Comparison of ENCODE assay signal across 8 cellular contexts in the genomic region with DNA sequence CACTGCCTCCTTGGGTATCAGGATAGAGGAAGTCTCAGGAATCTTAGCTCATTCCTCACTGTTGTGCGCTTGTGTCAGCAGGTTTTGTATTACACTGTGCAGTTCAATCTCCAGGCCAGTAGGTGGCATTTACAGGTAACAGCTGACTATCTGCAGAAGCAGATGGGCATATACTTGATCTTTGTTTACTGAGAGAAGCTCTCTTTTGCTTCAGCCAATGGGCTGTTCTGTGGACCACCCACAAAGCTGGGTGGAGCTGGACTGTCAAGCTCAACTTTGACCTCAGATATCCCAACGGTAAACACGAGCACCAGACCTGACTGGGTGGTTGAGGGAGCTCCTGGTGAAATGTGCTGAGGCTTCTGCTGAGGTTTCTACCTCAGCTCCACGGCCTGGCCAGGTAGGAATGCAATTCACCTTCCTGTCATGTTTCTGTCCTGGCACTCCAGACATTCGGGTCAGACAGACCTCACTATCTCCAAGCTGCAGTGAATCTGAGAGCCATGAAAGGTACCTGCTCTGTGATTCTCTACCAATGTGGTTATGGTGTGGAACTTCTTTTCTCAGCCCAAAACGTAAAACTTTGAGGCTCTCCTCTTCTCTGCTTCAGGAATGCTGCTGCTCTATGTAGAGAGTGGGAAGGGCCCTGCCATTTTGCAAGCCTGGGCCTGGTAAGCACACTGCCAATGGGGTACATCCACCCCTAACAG.
DNase-seq lines count a peak whose midpoint lies in the region; ATAC-seq, FAIRE-seq and TF ChIP-seq lines count a peak whose summit lies in the region.

No MANE protein-coding gene starts in this region.

- no peak overlapping the region for H3K9ac ChIP-seq in HCT116 (ENCODE audit: low read length)

- TF ChIP-seq RAD21 in A549 (conservative IDR thresholded peaks at IDR 0.05 in 1 of 2, IDR thresholded peaks at IDR 0.05 in 1 of 2) (peak; percentile 48 to 73; a peak in 4 of 5 replicates), HCT116 (IDR thresholded peaks at IDR 0.05; ENCODE audit: low read depth) (peak; percentile 80)

- CTCF ChIA-PET in A549 (lab: Yijun Ruan, JAX) (interaction anchor here (0.6 to 1.9 kb wide), 15 partner anchors 8 to 941 kb away, joined by 3 to 7 read pairs (median 4); no protein-coding TSS in a partner anchor), HCT116 (lab: Charles Lee) (interaction anchor here (0.5 to 2.0 kb wide), 28 partner anchors 8 to 810 kb away, joined by 3 to 15 read pairs (median 5); no protein-coding TSS in a partner anchor)

- peaks cover 19% of the 10 kb centered on the region for H3K9me3 ChIP-seq in A549
- H3K9me3 ChIP-seq in HCT116 (ENCODE audit: control insufficient read depth in 1 of 2, insufficient read depth in 1 of 2, low read depth in 1 of 2, low read length in 2 of 2) = no peaks in the 10 kb centered on the region
- no peaks in the 10 kb centered on the region for H3K9me3 ChIP-seq in WERI-Rb-1 (ENCODE audit: severe bottlenecking)
- H3K9me3 ChIP-seq in left ventricle myocardium inferior (replicated peaks) = peaks cover 25% of the 10 kb centered on the region
- peaks cover 0 to 13% (median 5%) of the 10 kb centered on the region in 8 donors for H3K9me3 ChIP-seq in spleen

- intact Hi-C loops in HCT116 (cut with micrococcal nuclease) = loop anchor here (1.0 to 10.0 kb wide), 2 partner anchors 434 to 810 kb away; a partner anchor contains a TSS
- intact Hi-C loops in left ventricle myocardium inferior (cut with micrococcal nuclease) = no loop called here
- intact Hi-C loops in spleen (cut with DNase I; ENCODE audit: low total_unique reads) = loop anchor here (10.0 kb wide), 1 partner anchor 814 kb away; a partner anchor contains a TSS

- H3K4me2 ChIP-seq in A549 (no peak overlapping the region), HCT116 (ENCODE audit: low read length) (peak overlapping the region; percentile 26)

- H3K79me2 ChIP-seq in HCT116 (ENCODE audit: insufficient read depth, low read length) = no peaks in the 10 kb centered on the region

- POLR2A ChIA-PET in A549 (lab: Yijun Ruan, JAX) (no interaction called here), HCT116 (lab: Charles Lee) (interaction anchor here (0.8 to 1.4 kb wide), 3 partner anchors 116 to 810 kb away, joined by 3 read pairs; no protein-coding TSS in a partner anchor)

- no peak for TF ChIP-seq POLR2A in A549 (IDR thresholded peaks at IDR 0.05; ENCODE audit: low read length)
- no peak for TF ChIP-seq POLR2A in HCT116 (IDR thresholded peaks at IDR 0.05; ENCODE audit: borderline replicate concordance, extremely low read depth, insufficient read depth, insufficient read length)
- TF ChIP-seq POLR2A in spleen (IDR thresholded peaks at IDR 0.05) = no peak

- RAD21 ChIA-PET in HCT116 (lab: Charles Lee; ENCODE audit: low non-redundant PET in 1 of 2, low total read pairs in 2 of 2, uncharacterized antibody in 2 of 2, unreplicated experiment in 2 of 2) = interaction anchor here (0.6 to 0.9 kb wide), 2 partner anchors 237 to 810 kb away, joined by 3 read pairs; no protein-coding TSS in a partner anchor

- ATAC-seq in A549 (peak in 1 of 2 experiments; percentile 83; a peak in 3 of 6 replicates), HCT116 (peak; percentile 97)

- DNase-seq in A549 (ENCODE audit: low read depth in 1 of 2, low spot score in 1 of 2) (peak; percentile 4 to 61), GM12864 (ENCODE audit: low read depth) (peak; percentile 2), HCT116 (ENCODE audit: low read depth, low spot score) (peak; percentile 57), LNCaP clone FGC (ENCODE audit: low read depth) (peak; percentile 43), WERI-Rb-1 (peak; percentile 68), left ventricle myocardium inferior (no peak), spleen (no peak)
- DNase-seq in activated effector memory CD4-positive, alpha-beta T cell treated with anti-CD3 and anti-CD28 coated beads, Interleukin-2, amount 50 U/mL, for 16 hours = no peak

- no peak for TF ChIP-seq EP300 in A549 (IDR thresholded peaks at IDR 0.05)

- peak overlapping the region in 1 of 2 experiments; percentile 43; a peak in 1 of 6 replicates for H3K27ac ChIP-seq in A549
- H3K27ac ChIP-seq in HCT116 (ENCODE audit: low read depth, low read length) = no peak overlapping the region
- H3K27ac ChIP-seq in WERI-Rb-1 = peak overlapping the region; percentile 30; the same call in 1 of the 2 replicates
- H3K27ac ChIP-seq in left ventricle myocardium inferior (replicated peaks) = no peak overlapping the region
- H3K27ac ChIP-seq in spleen = no peak overlapping the region

- FAIRE-seq in A549 (lab: Jason Lieb, UNC) = no peak

- H3K36me3 ChIP-seq in HCT116 (ENCODE audit: control insufficient read depth in 1 of 2, insufficient read depth in 2 of 2, low read length in 2 of 2) (no peaks in the 10 kb centered on the region), WERI-Rb-1 (no peaks in the 10 kb centered on the region), left ventricle myocardium inferior (no peaks in the 10 kb centered on the region), spleen (no peaks in the 10 kb centered on the region)

- no peaks in the 10 kb centered on the region for H3K9me2 ChIP-seq in HCT116 (ENCODE audit: insufficient read depth)

- H3K4me3 ChIP-seq in A549 (no peak overlapping the region), GM12864 (ENCODE audit: low read depth, low read length) (no peak overlapping the region), HCT116 (replicated peaks in 1 of 2; ENCODE audit: low read depth in 1 of 2, low read length in 2 of 2) (no peak overlapping the region), LNCaP clone FGC (ENCODE audit: low read depth, low read length) (no peak overlapping the region), WERI-Rb-1 (ENCODE audit: low read depth, low read length) (no peak overlapping the region), left ventricle myocardium inferior (no peak overlapping the region), spleen (no peak overlapping the region)

- H3K27me3 ChIP-seq in HCT116 (ENCODE audit: insufficient read depth, low read length) (no peaks in the 10 kb centered on the region), WERI-Rb-1 (ENCODE audit: insufficient read depth, low read depth, severe bottlenecking) (no peaks in the 10 kb centered on the region), left ventricle myocardium inferior (ENCODE audit: low read depth) (no peaks in the 10 kb centered on the region), spleen (replicated peaks in 1 of 7) (no peaks in the 10 kb centered on the region)

- no peaks in the 10 kb centered on the region for H4K20me1 ChIP-seq in HCT116 (ENCODE audit: insufficient read depth)

- H3K4me1 ChIP-seq in A549 (no peaks in the 10 kb centered on the region), HCT116 (ENCODE audit: control insufficient read depth in 1 of 2, insufficient read depth in 2 of 2, low read length in 2 of 2) (peaks cover 0 to 10% of the 10 kb centered on the region in 2 experiments; a peak in 2 of 4 replicates), left ventricle myocardium inferior (peaks cover 19% of the 10 kb centered on the region), spleen (no peaks in the 10 kb centered on the region)

- peak overlapping the region; percentile 79 for H2AFZ ChIP-seq in HCT116 (ENCODE audit: low read depth, low read length, poor library complexity, severe bottlenecking)

- no TSS peak for BruUV-seq in HCT116 (replicated peaks; lab: Mats Ljungman, UMichigan)

- WGBS in A549 (ENCODE audit: missing lambda C conversion rate) = 74% methylated on average over 6 of the region's 6 CpGs
- 64 to 90% (median 76%) methylated on average over 6 of the region's 6 CpGs for WGBS in spleen, 5 donors

- TF ChIP-seq CTCF in A549 (IDR thresholded peaks at IDR 0.05) (peak; percentile 50; the same call in 2 of the 3 replicates), GM12864 (IDR thresholded peaks at IDR 0.05; ENCODE audit: low read depth, low read length, missing control alignments) (peak; percentile 88), HCT116 (IDR thresholded peaks at IDR 0.05 in 2 of 3, conservative IDR thresholded peaks at IDR 0.05 in 1 of 3; ENCODE audit: borderline replicate concordance in 1 of 3, insufficient read depth in 1 of 3, low read depth in 2 of 3, low read length in 2 of 3) (peak; percentile 44 to 82 (median 81); a peak in 5 of 6 replicates), LNCaP clone FGC (IDR thresholded peaks at IDR 0.05; ENCODE audit: control insufficient read depth, extremely low read depth, insufficient read depth) (peak; percentile 90), WERI-Rb-1 (IDR thresholded peaks at IDR 0.05; ENCODE audit: low read depth, low read length) (peak; percentile 81), left ventricle myocardium inferior (IDR thresholded peaks at IDR 0.05; ENCODE audit: borderline replicate concordance) (peak; percentile 68), spleen (IDR thresholded peaks at IDR 0.05 in 8 of 11, conservative IDR thresholded peaks at IDR 0.05 in 3 of 11) (peak; percentile 14 to 69 (median 53))

TF ChIP-seq in A549, 52 proteins besides CTCF, POLR2A, EP300 and RAD21:
- TF ChIP-seq SMC3 (IDR thresholded peaks at IDR 0.05) (peak; percentile 46; the same call in 2 of the 3 replicates), MAFK (IDR thresholded peaks at IDR 0.05; ENCODE audit: partially characterized antibody) (peak; percentile 87), KDM5A (IDR thresholded peaks at IDR 0.05) (no peak)

TF ChIP-seq in HCT116, 20 proteins besides CTCF, POLR2A, EP300 and RAD21:
- TF ChIP-seq CBX3 (IDR thresholded peaks at IDR 0.05; ENCODE audit: low read depth) = peak; percentile 69; the same call in 1 of the 2 replicates
- no peak for TF ChIP-seq YY1 (IDR thresholded peaks at IDR 0.05; ENCODE audit: extremely low read depth, insufficient replicate concordance, low read depth, low read length)
- TF ChIP-seq, protein P1, sequence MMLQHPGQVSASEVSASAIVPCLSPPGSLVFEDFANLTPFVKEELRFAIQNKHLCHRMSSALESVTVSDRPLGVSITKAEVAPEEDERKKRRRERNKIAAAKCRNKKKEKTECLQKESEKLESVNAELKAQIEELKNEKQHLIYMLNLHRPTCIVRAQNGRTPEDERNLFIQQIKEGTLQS (IDR thresholded peaks at IDR 0.05) = no peak
- TF ChIP-seq EGR1 (IDR thresholded peaks at IDR 0.05; ENCODE audit: low read depth) = no peak

Comparison
In these comparisons a context has a peak if more than half of its experiments do, and no peak if none do; other contexts are left out.
1. DNase-seq: peak in A549 (2 of 2), GM12864 (single experiment), HCT116 (single experiment), LNCaP clone FGC (single experiment) and WERI-Rb-1 (single experiment); none in left ventricle myocardium inferior (single experiment), spleen (single experiment) and activated effector memory CD4-positive, alpha-beta T cell treated with anti-CD3 and anti-CD28 coated beads, Interleukin-2, amount 50 U/mL, for 16 hours (single experiment).
2. Peak in every context shown above with its lines, with median percentiles within 50 percentile points of each other: CTCF ChIP-seq.